In the genomic region with DNA sequence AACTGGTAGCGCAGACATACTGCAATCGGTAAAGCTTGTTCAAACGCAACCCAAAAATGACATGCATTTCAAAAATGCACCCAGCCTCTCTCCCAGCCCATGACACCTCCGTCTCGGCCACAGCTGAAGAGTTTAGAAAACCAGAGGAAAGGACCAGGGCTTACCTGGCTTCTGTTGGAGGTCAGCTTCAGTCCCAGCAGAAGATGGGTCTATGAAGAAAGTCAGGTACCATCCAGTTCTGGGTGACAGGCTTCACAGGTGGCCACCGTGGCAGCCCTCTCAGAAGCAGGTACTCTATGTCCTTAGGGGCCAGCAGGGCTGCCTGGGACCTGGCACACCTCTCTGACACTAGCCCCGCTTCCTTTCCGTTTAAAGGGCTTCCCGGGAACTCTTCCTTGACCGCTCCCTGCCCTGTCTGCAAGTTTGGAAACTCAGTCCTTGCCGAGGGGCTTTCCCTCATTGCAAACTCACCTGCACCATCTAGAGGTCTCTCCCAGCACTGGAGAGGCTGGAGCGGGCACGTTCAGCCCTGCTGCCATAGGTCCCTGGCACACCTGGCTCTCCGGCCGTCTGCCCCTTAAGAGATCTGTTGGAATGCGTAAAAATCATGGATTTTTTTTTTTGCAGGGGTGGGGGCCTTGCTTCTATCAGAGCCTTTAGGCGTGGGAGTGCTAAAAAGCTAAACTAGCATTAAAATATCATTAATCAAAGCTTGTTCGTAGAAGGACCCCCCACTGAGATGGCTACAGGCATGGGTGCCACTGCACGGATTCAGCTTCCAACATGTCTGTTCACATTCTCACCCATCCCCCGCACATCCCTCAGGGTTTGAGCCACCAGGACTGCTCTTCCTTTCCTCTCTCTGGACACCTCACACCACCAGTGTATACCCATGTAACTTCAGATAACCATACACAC, we compare ENCODE assay signal across 7 cellular contexts. TPM values are rescaled to one million over a fixed set of nuclear protein-coding genes. Genes with fewer than 3 reads are reported as not detected.
DNase-seq lines count a peak whose midpoint lies in the region; ATAC-seq and TF ChIP-seq lines count a peak whose summit lies in the region.

A gene (minus strand): TSS at position 425 of the 918 bp plus-strand sequence. CDS start 58,206 bp downstream, outside the sequence.

- H3K27ac Mint-ChIP-seq in progenitor cell of endocrine pancreas = peak within 1 kb of the TSS; percentile 38

- no peak for TF ChIP-seq EP300 in sigmoid colon (IDR thresholded peaks at IDR 0.05)

- WGBS in sigmoid colon, 2 donors = 33 to 41% methylated on average over 20 of the region's 20 CpGs

- peak within 1 kb of the TSS; percentile 11 for H3K4me3 Mint-ChIP-seq in progenitor cell of endocrine pancreas (ENCODE audit: low read depth)

- H3K9me3 Mint-ChIP-seq in progenitor cell of endocrine pancreas (ENCODE audit: low read depth) = no peaks in the 10 kb centered on the region

- H3K36me3 ChIP-seq in sigmoid colon = no peaks in the 10 kb centered on the region

- no peak for TF ChIP-seq POLR2A in sigmoid colon (IDR thresholded peaks at IDR 0.05)

- no peak within 1 kb of the TSS for H3K27ac ChIP-seq in sigmoid colon

- H3K9me3 ChIP-seq in sigmoid colon = no peaks in the 10 kb centered on the region

- H3K36me3 Mint-ChIP-seq in progenitor cell of endocrine pancreas (ENCODE audit: insufficient read depth) = no peaks in the 10 kb centered on the region

- peaks cover 0 to 5% (median 0%) of the 10 kb centered on the region in 4 donors for H3K4me1 ChIP-seq in sigmoid colon

- peak; percentile 30 for TF ChIP-seq CTCF in GM20000 (IDR thresholded peaks at IDR 0.05; ENCODE audit: extremely low read depth, missing control alignments)
- peak; percentile 38 for TF ChIP-seq CTCF in fibroblast of villous mesenchyme (IDR thresholded peaks at IDR 0.05; ENCODE audit: insufficient read depth, low read depth, low read length)
- TF ChIP-seq CTCF in progenitor cell of endocrine pancreas (IDR thresholded peaks at IDR 0.05; ENCODE audit: unreplicated experiment) = peak; percentile 70
- peak in 1 of 4 experiments; percentile 31 for TF ChIP-seq CTCF in sigmoid colon (IDR thresholded peaks at IDR 0.05)

- intact Hi-C loops in sigmoid colon (cut with DNase I) = loop anchor here (5.0 kb wide), 1 partner anchor 132 kb away; no protein-coding TSS in a partner anchor

- DNase-seq in GM20000 (ENCODE audit: low spot score) (peak; percentile 60), NCI-H510A treated with DMSO at 0.1 percent for 48 hours (lab: John Stamatoyannopoulos, UW) (peak; percentile 65), activated T-helper 1 cell treated with Interleukin-2 at 50 U/mL for 16 hours (ENCODE audit: low read depth) (peak; percentile 17), fibroblast of villous mesenchyme (ENCODE audit: low read depth) (peak; percentile 13), progenitor cell of endocrine pancreas (ENCODE audit: low spot score, unreplicated experiment) (peak; percentile 30), sigmoid colon (no peak)

- H3K27me3 Mint-ChIP-seq in progenitor cell of endocrine pancreas = peaks cover 15% of the 10 kb centered on the region

- H3K4me3 ChIP-seq in fibroblast of villous mesenchyme (ENCODE audit: low read depth, low read length) (no peak within 1 kb of the TSS), sigmoid colon (no peak within 1 kb of the TSS)

- no peak for ATAC-seq in HG03196 (IDR thresholded peaks at IDR 0.05; ENCODE audit: unreplicated experiment)

- peaks cover 3 to 24% (median 6%) of the 10 kb centered on the region in 3 donors for H3K27me3 ChIP-seq in sigmoid colon

- H3K4me1 Mint-ChIP-seq in progenitor cell of endocrine pancreas (ENCODE audit: low read depth) = peaks cover 16% of the 10 kb centered on the region

RNA-seq across cellular contexts. Expression of the gene that starts here (rescaled TPM):
- total RNA-seq in fibroblast of villous mesenchyme (not detected in 2 replicates), progenitor cell of endocrine pancreas (0.24 and 0.69 TPM in 2 replicates), sigmoid colon (not detected)
- under 1 TPM in 2 of 3 donors, not detected in 1; under 0.01 to 0.87 TPM for polyA plus RNA-seq in sigmoid colon

Comparison
In these comparisons a context has a peak if more than half of its experiments do, and no peak if none do; other contexts are left out.
1. Peak in DNase-seq in fibroblast of villous mesenchyme; RNA of the gene not detected or under 1 TPM.
2. Peak in DNase-seq in progenitor cell of endocrine pancreas; RNA of the gene not detected or under 1 TPM.